ENCODE assay signal across 21 cellular contexts in the genomic region with DNA sequence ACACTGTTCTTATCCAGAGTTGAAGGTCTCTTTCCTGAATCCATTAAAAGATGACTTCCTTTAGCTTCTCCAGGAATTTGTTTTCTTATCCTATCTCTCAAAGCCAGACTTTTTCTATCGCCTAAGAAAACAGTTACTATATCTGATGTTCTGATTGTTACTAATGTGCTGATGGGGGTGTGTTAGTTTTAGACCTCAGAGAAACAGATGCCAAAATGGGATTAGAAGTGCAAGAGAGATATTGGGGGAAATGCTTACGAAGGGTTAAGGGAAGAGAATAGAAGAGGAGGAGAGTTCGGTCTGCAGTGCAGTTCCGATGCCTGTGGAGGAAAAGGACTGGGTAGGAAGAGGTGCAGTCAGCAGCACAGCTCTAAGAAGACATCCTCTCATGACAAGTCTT. TPM values are rescaled to one million over a fixed set of nuclear protein-coding genes. Genes with fewer than 3 reads are reported as not detected.
DNase-seq lines count a peak whose midpoint lies in the region; ATAC-seq, FAIRE-seq and TF ChIP-seq lines count a peak whose summit lies in the region.
"Had no signal": no experiment of that assay in that cellular context is flagged by ENCODE, and none has a peak within 500 bp of the region (broad histone marks: within the 10 kb centered on the region; RNA-seq: fewer than 3 reads in every experiment).

No MANE protein-coding gene starts in this region.

- dilution Hi-C loops in endothelial cell of umbilical vein (cut with MboI; ENCODE audit: extremely low pct_ligation_motif_present, low sequenced_read_pairs) = no loop called here

- H3K27me3 ChIP-seq in SK-N-SH (ENCODE audit: insufficient read depth) (no peaks in the 10 kb centered on the region), endothelial cell of umbilical vein (ENCODE audit: control insufficient read depth in 2 of 2, insufficient read depth in 2 of 2, low read length in 2 of 2) (no peaks in the 10 kb centered on the region), spleen (replicated peaks in 1 of 7) (no peaks in the 10 kb centered on the region)
- H3K27me3 ChIP-seq: BLaER1 had no signal

- peaks cover 2% of the 10 kb centered on the region for H3F3A ChIP-seq in SK-N-SH (replicated peaks; ENCODE audit: insufficient read depth)

- no peak for ATAC-seq in SK-N-SH treated with all-trans-retinoic acid at 6 μM for 48 hours
- ATAC-seq: CD8-positive, alpha-beta T cell had no signal

- no peak overlapping the region for H3K4me3 Mint-ChIP-seq in activated T-helper 2 cell treated with anti-CD3 and anti-CD28 coated beads, Interferon-gamma antibody, Interleukin-2, Interleukin-4, amounts not matched to agents 10 μg/mL and 5 μg/mL and 100 μg/mL, durations not matched to agents 14 hours and 24 hours and 36 hours (ENCODE audit: low read depth)
- H3K4me3 Mint-ChIP-seq: B cell; CD4-positive, CD25-positive, alpha-beta regulatory T cell; CD8-positive, alpha-beta T cell had no signal

- no peak for TF ChIP-seq RAD21 in SK-N-SH (IDR thresholded peaks at IDR 0.05; ENCODE audit: low read length)

- H3K27ac Mint-ChIP-seq in activated T-helper 2 cell treated with anti-CD3 and anti-CD28 coated beads, Interferon-gamma antibody, Interleukin-2, Interleukin-4, amounts not matched to agents 10 μg/mL and 5 μg/mL and 100 μg/mL, durations not matched to agents 14 hours and 24 hours and 36 hours = no peak overlapping the region
- H3K27ac Mint-ChIP-seq: B cell; CD4-positive, CD25-positive, alpha-beta regulatory T cell; CD8-positive, alpha-beta T cell had no signal

- 36% methylated on average over 4 of the region's 4 CpGs for WGBS in SK-N-SH (ENCODE audit: low lambda C conversion rate)
- WGBS in spleen, 5 donors = 72 to 87% (median 79%) methylated on average over 4 of the region's 4 CpGs

- H3K9ac ChIP-seq in SK-N-SH (no peak overlapping the region), endothelial cell of umbilical vein (replicated peaks; ENCODE audit: extremely low read depth, insufficient read depth, low read length) (no peak overlapping the region)
- H3K9ac ChIP-seq: BLaER1, GM23248 had no signal

- intact Hi-C loops in endothelial cell of umbilical vein (cut with micrococcal nuclease) (no loop called here), spleen (cut with DNase I; ENCODE audit: low total_unique reads) (no loop called here)
- intact Hi-C loops in activated T-helper 2 cell treated with anti-CD3 and anti-CD28 coated beads, Interferon-gamma antibody, Interleukin-2, Interleukin-4, amounts not matched to agents 10 μg/mL and 5 μg/mL and 100 μg/mL, durations not matched to agents 14 hours and 24 hours and 36 hours (cut with micrococcal nuclease) = no loop called here

- BruUV-seq in endothelial cell of umbilical vein (replicated peaks; lab: Mats Ljungman, UMichigan) = no TSS peak

- DNase-seq in SK-N-SH = no peak
- peak; percentile 20 for DNase-seq in OCI-M1 (lab: John Stamatoyannopoulos, UW)
- DNase-seq in endothelial cell of umbilical vein (ENCODE audit: low read depth, low spot score) = peak; percentile 17
- no peak for DNase-seq in spleen
- no peak for DNase-seq in activated T-helper 2 cell treated with anti-CD3 and anti-CD28 coated beads, Interferon-gamma antibody, Interleukin-2, Interleukin-4, amounts not matched to agents 10 μg/mL and 5 μg/mL and 100 μg/mL, durations not matched to agents 14 hours and 24 hours and 36 hours (ENCODE audit: low spot score)
- DNase-seq: Caco-2; CD4-positive, CD25-positive, alpha-beta regulatory T cell; CD8-positive, alpha-beta T cell; DMS153; DND-41; GM23248 had no signal

- H3K27me3 Mint-ChIP-seq in activated T-helper 2 cell treated with anti-CD3 and anti-CD28 coated beads, Interferon-gamma antibody, Interleukin-2, Interleukin-4, amounts not matched to agents 10 μg/mL and 5 μg/mL and 100 μg/mL, durations not matched to agents 14 hours and 24 hours and 36 hours (ENCODE audit: low read depth) = peaks cover 2% of the 10 kb centered on the region

- H3K4me1 ChIP-seq in SK-N-SH (ENCODE audit: control insufficient read depth in 1 of 2, insufficient read depth in 2 of 2, low read depth in 1 of 2, low read length in 1 of 2) (no peaks in the 10 kb centered on the region), endothelial cell of umbilical vein (ENCODE audit: control insufficient read depth, extremely low read depth, insufficient read depth, low read length) (peaks cover 3% of the 10 kb centered on the region), spleen (no peaks in the 10 kb centered on the region)
- H3K4me1 ChIP-seq: BLaER1, Caco-2, HAP-1 had no signal

- no peak for FAIRE-seq in endothelial cell of umbilical vein (lab: Jason Lieb, UNC)
- FAIRE-seq: A204.1, G401.6, GM12892, H54 had no signal

- H3K36me3 ChIP-seq in SK-N-SH (replicated peaks in 1 of 2; ENCODE audit: control insufficient read depth in 1 of 2, insufficient read depth in 2 of 2, low read length in 1 of 2) (no peaks in the 10 kb centered on the region), endothelial cell of umbilical vein (ENCODE audit: control insufficient read depth in 2 of 2, extremely low read depth in 1 of 2, insufficient read depth in 2 of 2, low read length in 2 of 2) (no peaks in the 10 kb centered on the region), spleen (no peaks in the 10 kb centered on the region)
- H3K36me3 ChIP-seq: BLaER1, HAP-1 had no signal

- TF ChIP-seq POLR2A in endothelial cell of umbilical vein (IDR thresholded peaks at IDR 0.05; ENCODE audit: low read depth, low read length) = no peak
- no peak for TF ChIP-seq POLR2A in spleen (IDR thresholded peaks at IDR 0.05)

- H3K9me3 Mint-ChIP-seq in activated T-helper 2 cell treated with anti-CD3 and anti-CD28 coated beads, Interferon-gamma antibody, Interleukin-2, Interleukin-4, amounts not matched to agents 10 μg/mL and 5 μg/mL and 100 μg/mL, durations not matched to agents 14 hours and 24 hours and 36 hours = no peaks in the 10 kb centered on the region
- H3K9me3 Mint-ChIP-seq: CD8-positive, alpha-beta T cell had no signal

- H4K20me1 ChIP-seq in SK-N-SH (ENCODE audit: insufficient read depth) (no peaks in the 10 kb centered on the region), endothelial cell of umbilical vein (replicated peaks; ENCODE audit: control insufficient read depth, extremely low read depth, insufficient read depth, low read length) (no peaks in the 10 kb centered on the region)
- H4K20me1 ChIP-seq: BLaER1 had no signal

- H3K9me3 ChIP-seq in SK-N-SH (no peaks in the 10 kb centered on the region), endothelial cell of umbilical vein (replicated peaks; ENCODE audit: control insufficient read depth, insufficient read depth, low read length) (no peaks in the 10 kb centered on the region), spleen (no peaks in the 10 kb centered on the region)
- H3K9me3 ChIP-seq: BLaER1, Caco-2, HAP-1 had no signal

- H3K4me1 Mint-ChIP-seq in activated T-helper 2 cell treated with anti-CD3 and anti-CD28 coated beads, Interferon-gamma antibody, Interleukin-2, Interleukin-4, amounts not matched to agents 10 μg/mL and 5 μg/mL and 100 μg/mL, durations not matched to agents 14 hours and 24 hours and 36 hours (ENCODE audit: low read depth) = no peaks in the 10 kb centered on the region
- H3K4me1 Mint-ChIP-seq: B cell; CD4-positive, CD25-positive, alpha-beta regulatory T cell had no signal

- TF ChIP-seq CTCF in SK-N-SH (IDR thresholded peaks at IDR 0.05) (no peak), endothelial cell of umbilical vein (IDR thresholded peaks at IDR 0.05; ENCODE audit: extremely low read depth in 1 of 2, insufficient read depth in 1 of 2, low read depth in 1 of 2, low read length in 2 of 2) (no peak), spleen (IDR thresholded peaks at IDR 0.05 in 8 of 11, conservative IDR thresholded peaks at IDR 0.05 in 3 of 11) (no peak)

- H3K4me3 ChIP-seq in SK-N-SH (ENCODE audit: low read depth in 2 of 2, low read length in 1 of 2) (no peak overlapping the region), endothelial cell of umbilical vein (replicated peaks in 1 of 3; ENCODE audit: insufficient read depth in 1 of 3, low read depth in 1 of 3, low read length in 3 of 3) (no peak overlapping the region), spleen (no peak overlapping the region)
- H3K4me3 ChIP-seq: BLaER1, GM23248, HAP-1 had no signal

- no peaks in the 10 kb centered on the region for H3K9me2 ChIP-seq in SK-N-SH

- H3K79me2 ChIP-seq in SK-N-SH (ENCODE audit: insufficient read depth) = no peaks in the 10 kb centered on the region
- H3K79me2 ChIP-seq in endothelial cell of umbilical vein (ENCODE audit: control insufficient read depth, insufficient read depth, low read length) = no peaks in the 10 kb centered on the region

- CTCF ChIA-PET in SK-N-SH (lab: Yijun Ruan, JAX) = interaction anchor here (0.9 to 1.7 kb wide), 2 partner anchors 15 to 90 kb away, joined by 3 read pairs; no protein-coding TSS in a partner anchor
- CTCF ChIA-PET in endothelial cell of umbilical vein (lab: Charles Lee) = interaction anchor here (1.5 kb wide), 1 partner anchor 9 kb away, joined by 4 read pairs; no protein-coding TSS in a partner anchor

- H2AFZ ChIP-seq in SK-N-SH (ENCODE audit: low read depth) = peak overlapping the region; percentile 56; the same call in 1 of the 2 replicates
- H2AFZ ChIP-seq in endothelial cell of umbilical vein (ENCODE audit: low read depth, low read length) = peak overlapping the region; percentile 93
- H2AFZ ChIP-seq: GM23248 had no signal

- H3K36me3 Mint-ChIP-seq in activated T-helper 2 cell treated with anti-CD3 and anti-CD28 coated beads, Interferon-gamma antibody, Interleukin-2, Interleukin-4, amounts not matched to agents 10 μg/mL and 5 μg/mL and 100 μg/mL, durations not matched to agents 14 hours and 24 hours and 36 hours (ENCODE audit: low read depth) = no peaks in the 10 kb centered on the region
- H3K36me3 Mint-ChIP-seq: CD4-positive, CD25-positive, alpha-beta regulatory T cell; CD8-positive, alpha-beta T cell had no signal

- POLR2A ChIA-PET in SK-N-SH (lab: Yijun Ruan, JAX) = no interaction called here
- POLR2A ChIA-PET in endothelial cell of umbilical vein (lab: Charles Lee) = no interaction called here

- H3K27ac ChIP-seq in SK-N-SH (ENCODE audit: low read depth in 2 of 2, low read length in 1 of 2) (no peak overlapping the region), endothelial cell of umbilical vein (ENCODE audit: insufficient read depth, low read depth, low read length) (no peak overlapping the region), spleen (no peak overlapping the region)
- H3K27ac ChIP-seq: 22Rv1, BLaER1, C4-2B, GM23248 had no signal

- H3K4me2 ChIP-seq in SK-N-SH (no peak overlapping the region), endothelial cell of umbilical vein (ENCODE audit: insufficient read depth, low read length) (peak overlapping the region; percentile 42)
- H3K4me2 ChIP-seq: BLaER1 had no signal

- TF ChIP-seq EP300 in SK-N-SH (IDR thresholded peaks at IDR 0.05; ENCODE audit: borderline replicate concordance in 1 of 2, low read depth in 1 of 2, low read length in 1 of 2) = no peak

- no peaks in the 10 kb centered on the region for H3K9me1 ChIP-seq in endothelial cell of umbilical vein (replicated peaks; ENCODE audit: control insufficient read depth, extremely low read depth, insufficient read depth, low read length)

RNA-seq across cellular contexts. Expression of gene ADGRG6, which starts 35.7 kb away (rescaled TPM):
- polyA plus RNA-seq in SK-N-SH (2012; rRNA removed) = 61.5 and 91.8 TPM in 2 replicates
- 83.4 and 84.3 TPM in 2 replicates for polyA plus RNA-seq in SK-N-SH (2012; cell fraction: cytosol; rRNA removed)
- polyA plus RNA-seq in SK-N-SH (2012; cell fraction: nucleus; rRNA removed) = 78.5 and 178 TPM in 2 replicates
- total RNA-seq in endothelial cell of umbilical vein = 99.3 and 113 TPM in 2 replicates
- polyA plus RNA-seq in endothelial cell of umbilical vein = 154 and 166 TPM in 2 replicates
- 80.1 and 88.6 TPM in 2 replicates for polyA plus RNA-seq in endothelial cell of umbilical vein (2011; cell fraction: cytosol; rRNA removed)
- 280 and 349 TPM in 2 replicates for polyA plus RNA-seq in endothelial cell of umbilical vein (2011; cell fraction: nucleus; rRNA removed)
- polyA plus RNA-seq in endothelial cell of umbilical vein (2012) = 121 and 143 TPM in 2 replicates
- polyA minus RNA-seq in endothelial cell of umbilical vein = 869 and 872 TPM in 2 replicates
- polyA minus RNA-seq in endothelial cell of umbilical vein (2011; cell fraction: cytosol; rRNA and poly(A)+ RNA removed) = 17.4 TPM
- polyA minus RNA-seq in endothelial cell of umbilical vein (2011; cell fraction: nucleus; rRNA and poly(A)+ RNA removed) = 1,050 and 1,471 TPM in 2 replicates
- total RNA-seq in spleen = 10 to 100 TPM; 11.2 to 29.0 (median 22.4) TPM
- under 1 TPM; 0.24 to 0.70 (median 0.70) TPM for polyA plus RNA-seq in spleen
- total RNA-seq in activated T-helper 2 cell treated with anti-CD3 and anti-CD28 coated beads, Interferon-gamma antibody, Interleukin-2, Interleukin-4, amounts not matched to agents 10 μg/mL and 5 μg/mL and 100 μg/mL, durations not matched to agents 14 hours and 24 hours and 36 hours = 0.07 TPM in 1 of 2 replicates, not detected in the other
- total RNA-seq: B cell had no signal
- polyA plus RNA-seq: CD4-positive, CD25-positive, alpha-beta regulatory T cell had no signal

Comparison
In these comparisons a context has a peak if more than half of its experiments do, and no peak if none do; other contexts are left out.
1. DNase-seq: peak in OCI-M1 (single experiment) and endothelial cell of umbilical vein (single experiment); none in SK-N-SH (single experiment), spleen (single experiment) and activated T-helper 2 cell treated with anti-CD3 and anti-CD28 coated beads, Interferon-gamma antibody, Interleukin-2, Interleukin-4, amounts not matched to agents 10 μg/mL and 5 μg/mL and 100 μg/mL, durations not matched to agents 14 hours and 24 hours and 36 hours (single experiment).
2. RNA of gene ADGRG6, which starts 35.7 kb away (total RNA-seq): 99.3 to 113 TPM in endothelial cell of umbilical vein and 11.2 to 29.0 TPM in spleen; 0.07 TPM in activated T-helper 2 cell treated with anti-CD3 and anti-CD28 coated beads, Interferon-gamma antibody, Interleukin-2, Interleukin-4, amounts not matched to agents 10 μg/mL and 5 μg/mL and 100 μg/mL, durations not matched to agents 14 hours and 24 hours and 36 hours; every median in the first group is over 10 times any median in the second.